29 cellular contexts compared by ENCODE assay signal in genomic region chr4:10354746-10355145, GRCh38.
DNase-seq lines count a peak whose midpoint lies in the region; ATAC-seq and TF ChIP-seq lines count a peak whose summit lies in the region.
"Had no signal": no experiment of that assay in that cellular context is flagged by ENCODE, and none has a peak within 500 bp of the region (broad histone marks: within the 10 kb centered on the region; RNA-seq: fewer than 3 reads in every experiment).

No MANE protein-coding gene starts in this region.

- no peak for TF ChIP-seq CTCF in epithelial cell of esophagus (IDR thresholded peaks at IDR 0.05; ENCODE audit: insufficient read depth, low read depth, low read length, missing control alignments)

- no peak for ATAC-seq in HG02852 (IDR thresholded peaks at IDR 0.05; ENCODE audit: unreplicated experiment)
- no peak for ATAC-seq in GM19395 (IDR thresholded peaks at IDR 0.05; ENCODE audit: unreplicated experiment)
- ATAC-seq: activated CD8-positive, alpha-beta memory T cell treated with anti-CD3 and anti-CD28 coated beads, Interleukin-2, amount 10 ng/mL, durations not matched to agents 7 days and 5 days; activated T-cell treated with anti-CD3 and anti-CD28 coated beads, Interleukin-2, amount 50 U/mL, for 4 hours; GM12878 had no signal

- no peak overlapping the region for H3K4me3 ChIP-seq in epithelial cell of esophagus (ENCODE audit: low read length)
- H3K4me3 ChIP-seq: colonic mucosa, GM12878, left ventricle myocardium inferior, suprapubic skin had no signal

- DNase-seq in DMS153 (lab: John Stamatoyannopoulos, UW) = peak; percentile 86
- peak; percentile 38 for DNase-seq in NCI-H187 treated with DMSO at 0.1 percent for 48 hours (lab: John Stamatoyannopoulos, UW)
- DNase-seq in NCI-H345 treated with DMSO at 0.1 percent for 48 hours (lab: John Stamatoyannopoulos, UW; ENCODE audit: unreplicated experiment) = peak; percentile 73
- peak; percentile 50 for DNase-seq in epithelial cell of esophagus (ENCODE audit: low read depth)
- DNase-seq in glomerular visceral epithelial cell (ENCODE audit: extremely low spot score) = no peak
- no peak for DNase-seq in SW 1271 (lab: John Stamatoyannopoulos, UW)
- DNase-seq: activated CD4-positive, CD25-positive, alpha-beta regulatory T cell; activated CD8-positive, alpha-beta memory T cell treated with anti-CD3 and anti-CD28 coated beads, Interleukin-2, amount 10 ng/mL, durations not matched to agents 7 days and 5 days; activated gamma-delta T cell; activated T-cell treated with anti-CD3 and anti-CD28 coated beads, Interleukin-2, amount 50 U/mL, for 4 hours; AML-193; CD4-positive, alpha-beta T cell; colonic mucosa; effector CD4-positive, alpha-beta T cell; GOT3; HFFc6; islet precursor cell; KG1; left ventricle myocardium inferior; mesenchymal stem cell; NCI-H1092 treated with DMSO at 0.1 percent for 48 hours; NCI-H226; nephron progenitor cell; stimulated activated CD4-positive, alpha-beta T cell treated with anti-CD3 and anti-CD28 coated beads, Interleukin-15, amount 100 ng/mL, for 24 hours; stimulated activated naive CD4-positive, alpha-beta T cell had no signal

Comparison
In these comparisons a context has a peak if more than half of its experiments do, and no peak if none do; other contexts are left out.
1. DNase-seq: peak in DMS153 (single experiment), NCI-H187 treated with DMSO at 0.1 percent for 48 hours (single experiment), NCI-H345 treated with DMSO at 0.1 percent for 48 hours (single experiment) and epithelial cell of esophagus (single experiment); none in glomerular visceral epithelial cell (single experiment) and SW 1271 (0 of 2).